In genomic region chr21:46545911-46546310, GRCh38 we compare ENCODE assay signal across 17 cellular contexts. TPM values are rescaled to one million over a fixed set of nuclear protein-coding genes. Genes with fewer than 3 reads are reported as not detected.
DNase-seq lines count a peak whose midpoint lies in the region; ATAC-seq and TF ChIP-seq lines count a peak whose summit lies in the region.
"Had no signal": no experiment of that assay in that cellular context is flagged by ENCODE, and none has a peak within 500 bp of the region (broad histone marks: within the 10 kb centered on the region; RNA-seq: fewer than 3 reads in every experiment).

No MANE protein-coding gene starts in this region.

- H3K27ac ChIP-seq in CD8-positive, alpha-beta T cell (ENCODE audit: low read depth, low read length), result no peak overlapping the region
- H3K27ac ChIP-seq in RWPE1, result peak overlapping the region; percentile 27
- H3K27ac ChIP-seq in foreskin keratinocyte, result no peak overlapping the region
- no peak overlapping the region for H3K27ac ChIP-seq in osteoblast (ENCODE audit: low read depth, low read length)
- H3K27ac ChIP-seq: A549, BLaER1 had no signal

- no peaks in the 10 kb centered on the region for H3K27me3 ChIP-seq in CD8-positive, alpha-beta T cell (ENCODE audit: insufficient read depth, low read length)
- H3K27me3 ChIP-seq in foreskin keratinocyte (no peaks in the 10 kb centered on the region), osteoblast (ENCODE audit: insufficient read depth, low read length) (no peaks in the 10 kb centered on the region)
- H3K27me3 ChIP-seq: BLaER1 had no signal

- H3K4me1 ChIP-seq in CD8-positive, alpha-beta T cell (ENCODE audit: insufficient read depth, low read length), result peaks cover 81% of the 10 kb centered on the region
- no peaks in the 10 kb centered on the region for H3K4me1 ChIP-seq in foreskin keratinocyte
- no peaks in the 10 kb centered on the region for H3K4me1 ChIP-seq in osteoblast (ENCODE audit: insufficient read depth, low read length)
- H3K4me1 ChIP-seq: A549, BLaER1 had no signal

- peaks cover 80% of the 10 kb centered on the region for H3K36me3 Mint-ChIP-seq in CD8-positive, alpha-beta T cell

- no peak for TF ChIP-seq CTCF in CD8-positive, alpha-beta T cell (IDR thresholded peaks at IDR 0.05)
- TF ChIP-seq CTCF in RWPE1 (conservative IDR thresholded peaks at IDR 0.05; ENCODE audit: low read depth) (no peak), foreskin keratinocyte (conservative IDR thresholded peaks at IDR 0.05) (no peak), osteoblast (IDR thresholded peaks at IDR 0.05; ENCODE audit: extremely low read depth, low read depth, low read length) (no peak)

- H3K9me3 ChIP-seq in CD8-positive, alpha-beta T cell (ENCODE audit: low read length), result no peaks in the 10 kb centered on the region
- no peaks in the 10 kb centered on the region for H3K9me3 ChIP-seq in osteoblast (ENCODE audit: low read depth, low read length)
- H3K9me3 ChIP-seq: A549, BLaER1 had no signal

- no peak overlapping the region for H3K4me2 ChIP-seq in osteoblast (ENCODE audit: insufficient read depth, low read length)
- H3K4me2 ChIP-seq: A549, BLaER1 had no signal

- no peak overlapping the region for H2AFZ ChIP-seq in osteoblast (ENCODE audit: low read length)

- peaks cover 53% of the 10 kb centered on the region for H3K4me1 Mint-ChIP-seq in CD8-positive, alpha-beta T cell (ENCODE audit: low read depth)

- H3K79me2 ChIP-seq in osteoblast (ENCODE audit: insufficient read depth, low read length), result no peaks in the 10 kb centered on the region

- H3K27ac Mint-ChIP-seq in CD8-positive, alpha-beta T cell, result peak overlapping the region; percentile 27

- POLR2A ChIA-PET in CD8-positive, alpha-beta T cell (lab: Charles Lee), result no interaction called here
- POLR2A ChIA-PET in RWPE1 (lab: Yijun Ruan, JAX; ENCODE audit: low non-redundant PET), result no interaction called here

- ATAC-seq in CD8-positive, alpha-beta T cell, result no peak
- peak; percentile 12 for ATAC-seq in foreskin keratinocyte
- no peak for ATAC-seq in sciatic nerve
- ATAC-seq: A549, GM12878, HCT116 had no signal

- H3K4me3 ChIP-seq in CD8-positive, alpha-beta T cell (ENCODE audit: low read depth, low read length), result no peak overlapping the region
- no peak overlapping the region for H3K4me3 ChIP-seq in osteoblast (ENCODE audit: insufficient read depth, low read length)
- H3K4me3 ChIP-seq: A549, BLaER1, GM12878 had no signal

- CTCF ChIA-PET in CD8-positive, alpha-beta T cell (lab: Charles Lee), result interaction anchor here (0.9 to 1.3 kb wide), 2 partner anchors 13 to 94 kb away, joined by 3 to 4 read pairs; no protein-coding TSS in a partner anchor
- CTCF ChIA-PET in RWPE1 (lab: Yijun Ruan, JAX), result interaction anchor here (0.6 kb wide), 1 partner anchor 16 kb away, joined by 4 read pairs; no protein-coding TSS in a partner anchor

- no peak overlapping the region for H3K4me3 Mint-ChIP-seq in CD8-positive, alpha-beta T cell

- no peak for DNase-seq in CD8-positive, alpha-beta T cell
- DNase-seq in RWPE1 (ENCODE audit: low spot score), result no peak
- no peak for DNase-seq in foreskin keratinocyte
- DNase-seq in osteoblast (ENCODE audit: insufficient read length, low spot score, missing footprints), result peak; percentile 64
- DNase-seq in NCI-H1930 (lab: John Stamatoyannopoulos, UW), result no peak
- no peak for DNase-seq in activated CD4-positive, CD25-positive, alpha-beta regulatory T cell (lab: John Stamatoyannopoulos, UW)
- DNase-seq in sciatic nerve (ENCODE audit: low spot score), result no peak
- DNase-seq: Calu3, DMS 273 treated with DMSO at 0.1 percent for 48 hours, DMS79 had no signal

- no peaks in the 10 kb centered on the region for H3K27me3 Mint-ChIP-seq in CD8-positive, alpha-beta T cell (ENCODE audit: low read depth)

- H3K36me3 ChIP-seq in CD8-positive, alpha-beta T cell (ENCODE audit: insufficient read depth, low read length), result peaks cover 25% of the 10 kb centered on the region
- peaks cover 71% of the 10 kb centered on the region for H3K36me3 ChIP-seq in osteoblast (ENCODE audit: insufficient read depth, low read length)

- intact Hi-C loops in CD8-positive, alpha-beta T cell (cut with DNase I, micrococcal nuclease), result no loop called here
- intact Hi-C loops in sciatic nerve (cut with DNase I), result no loop called here

- no peaks in the 10 kb centered on the region for H3K9me3 Mint-ChIP-seq in CD8-positive, alpha-beta T cell

- H4K20me1 ChIP-seq in osteoblast (ENCODE audit: insufficient read depth, low read length), result peaks cover 4% of the 10 kb centered on the region
- H4K20me1 ChIP-seq: BLaER1 had no signal

RNA-seq across cellular contexts. Expression of gene S100B, which starts 59.0 kb away (rescaled TPM):
- 10 to 100 TPM; 26.9 to 27.1 TPM for total RNA-seq in CD8-positive, alpha-beta T cell
- total RNA-seq in foreskin keratinocyte, result 0.17 TPM in 1 of 2 replicates, not detected in the other
- polyA plus RNA-seq in foreskin keratinocyte, result 0.21 TPM in 1 of 2 replicates, not detected in the other
- total RNA-seq in osteoblast, result 0.29 and 1.4 TPM in 2 replicates
- total RNA-seq in sciatic nerve, result 1,180 TPM
- total RNA-seq: Calu3, G401, H4 had no signal
- polyA plus RNA-seq: A549, AG04450 had no signal

Comparison
In these comparisons a context has a peak if more than half of its experiments do, and no peak if none do; other contexts are left out.
1. RNA of gene S100B, which starts 59.0 kb away (total RNA-seq): 1,180 TPM in sciatic nerve (single experiment); 26.9 to 27.1 TPM in CD8-positive, alpha-beta T cell, 0.29 to 1.4 TPM in osteoblast and 0.17 TPM in foreskin keratinocyte; every median in the first group is over 10 times any median in the second.